Comparison of ENCODE assay signal across 19 cellular contexts in the genomic region with DNA sequence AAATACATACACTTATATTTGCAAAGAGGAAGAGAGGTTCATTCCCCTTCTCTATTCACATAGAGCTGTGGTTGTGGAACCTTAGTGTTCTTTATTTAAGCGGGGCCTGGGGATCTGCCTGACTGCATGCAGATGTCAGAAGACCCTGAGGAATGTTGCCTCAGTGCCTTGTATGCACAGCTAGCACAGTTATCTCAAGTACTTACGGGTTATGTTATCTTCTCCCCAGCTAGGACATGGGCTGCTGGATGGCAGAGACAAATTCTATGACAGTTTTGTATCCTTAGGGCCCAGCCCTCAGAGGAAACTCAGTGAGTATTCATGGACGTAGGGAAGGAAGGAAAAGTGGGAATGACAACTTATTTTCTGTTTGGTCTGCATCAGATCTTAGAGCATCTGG.
"Had no signal": no experiment of that assay in that cellular context is flagged by ENCODE, and none has a peak within 500 bp of the region (broad histone marks: within the 10 kb centered on the region; RNA-seq: fewer than 3 reads in every experiment).

No MANE protein-coding gene starts in this region.

- H3K27me3 ChIP-seq: esophagus squamous epithelium had no signal

- H3K27me3 Mint-ChIP-seq: activated CD4-positive, alpha-beta memory T cell treated with anti-CD3 and anti-CD28 coated beads for 36 hours; activated CD4-positive, alpha-beta T cell treated with anti-CD3 and anti-CD28 coated beads for 36 hours; activated CD8-positive, alpha-beta memory T cell treated with anti-CD3 and anti-CD28 coated beads, Interleukin-2, amount 10 ng/mL, durations not matched to agents 7 days and 5 days; memory B cell had no signal

- H3K4me1 Mint-ChIP-seq: memory B cell had no signal

- H3K4me3 ChIP-seq: coronary artery, esophagus squamous epithelium had no signal

- H3K27ac ChIP-seq: coronary artery, esophagus squamous epithelium, WERI-Rb-1 had no signal

- H3K4me3 Mint-ChIP-seq: activated CD4-positive, alpha-beta memory T cell treated with anti-CD3 and anti-CD28 coated beads for 36 hours; activated CD4-positive, alpha-beta T cell treated with anti-CD3 and anti-CD28 coated beads for 36 hours; activated CD8-positive, alpha-beta memory T cell treated with anti-CD3 and anti-CD28 coated beads, Interleukin-2, amount 10 ng/mL, durations not matched to agents 7 days and 5 days; activated naive CD4-positive, alpha-beta T cell treated with anti-CD3 and anti-CD28 coated beads, Interleukin-2, amount 10 ng/mL, durations not matched to agents 7 days and 5 days; memory B cell; natural killer cell treated with Interleukin-12 subunit alpha and Interleukin-12 subunit beta and Interleukin-15 and Interleukin-18, amount 100 ng/mL, for 72 hours had no signal

- H3K36me3 Mint-ChIP-seq: activated CD4-positive, alpha-beta memory T cell treated with anti-CD3 and anti-CD28 coated beads for 36 hours; activated CD8-positive, alpha-beta memory T cell treated with anti-CD3 and anti-CD28 coated beads, Interleukin-2, amount 10 ng/mL, durations not matched to agents 7 days and 5 days; activated naive CD4-positive, alpha-beta T cell treated with anti-CD3 and anti-CD28 coated beads, Interleukin-2, amount 10 ng/mL, durations not matched to agents 7 days and 5 days; memory B cell; natural killer cell treated with Interleukin-12 subunit alpha and Interleukin-12 subunit beta and Interleukin-15 and Interleukin-18, amount 100 ng/mL, for 72 hours had no signal

- H3K36me3 ChIP-seq: esophagus squamous epithelium, WERI-Rb-1 had no signal

- H3K27ac Mint-ChIP-seq: activated CD4-positive, alpha-beta memory T cell treated with anti-CD3 and anti-CD28 coated beads for 36 hours; activated CD4-positive, alpha-beta T cell treated with anti-CD3 and anti-CD28 coated beads for 36 hours; activated CD8-positive, alpha-beta memory T cell treated with anti-CD3 and anti-CD28 coated beads, Interleukin-2, amount 10 ng/mL, durations not matched to agents 7 days and 5 days; activated naive CD4-positive, alpha-beta T cell treated with anti-CD3 and anti-CD28 coated beads, Interleukin-2, amount 10 ng/mL, durations not matched to agents 7 days and 5 days; memory B cell; natural killer cell treated with Interleukin-12 subunit alpha and Interleukin-12 subunit beta and Interleukin-15 and Interleukin-18, amount 100 ng/mL, for 72 hours had no signal

- H3K9me3 Mint-ChIP-seq: activated CD4-positive, alpha-beta memory T cell treated with anti-CD3 and anti-CD28 coated beads for 36 hours; activated naive CD4-positive, alpha-beta T cell treated with anti-CD3 and anti-CD28 coated beads, Interleukin-2, amount 10 ng/mL, durations not matched to agents 7 days and 5 days; memory B cell; natural killer cell treated with Interleukin-12 subunit alpha and Interleukin-12 subunit beta and Interleukin-15 and Interleukin-18, amount 100 ng/mL, for 72 hours had no signal

- DNase-seq: activated CD4-positive, alpha-beta memory T cell treated with anti-CD3 and anti-CD28 coated beads for 36 hours; activated CD4-positive, alpha-beta T cell treated with anti-CD3 and anti-CD28 coated beads for 36 hours; activated CD8-positive, alpha-beta memory T cell treated with anti-CD3 and anti-CD28 coated beads, Interleukin-2, amount 10 ng/mL, durations not matched to agents 7 days and 5 days; activated naive CD4-positive, alpha-beta T cell treated with anti-CD3 and anti-CD28 coated beads, Interleukin-2, amount 10 ng/mL, durations not matched to agents 7 days and 5 days; activated T-cell treated with anti-CD3 and anti-CD28 coated beads, Interleukin-2, amount 50 U/mL, for 1 hour; caudate nucleus; esophagus squamous epithelium; glutamatergic neuron; small intestine; stimulated activated CD4-positive, alpha-beta T cell treated with anti-CD3 and anti-CD28 coated beads, Interleukin-4, amount 100 ng/mL, for 4 hours; stimulated activated CD8-positive, alpha-beta memory T cell treated with anti-CD3 and anti-CD28 coated beads, Interleukin-4, amount 100 ng/mL, for 48 hours; stimulated activated naive CD8-positive, alpha-beta T cell treated with anti-CD3 and anti-CD28 coated beads, Interleukin-15, Interleukin-2, amounts not matched to agents 100 U/mL and 50 U/mL, for 24 hours; T-helper 1 cell; trophoblast cell; WERI-Rb-1 had no signal

- ATAC-seq: activated CD4-positive, alpha-beta T cell treated with anti-CD3 and anti-CD28 coated beads for 36 hours; activated CD8-positive, alpha-beta memory T cell treated with anti-CD3 and anti-CD28 coated beads, Interleukin-2, amount 10 ng/mL, durations not matched to agents 7 days and 5 days; left lobe of liver; natural killer cell treated with Interleukin-12 subunit alpha and Interleukin-12 subunit beta and Interleukin-15 and Interleukin-18, amount 100 ng/mL, for 72 hours; stimulated activated naive CD8-positive, alpha-beta T cell treated with anti-CD3 and anti-CD28 coated beads, Interleukin-15, Interleukin-2, amounts not matched to agents 100 U/mL and 50 U/mL, for 24 hours had no signal

- H3K9me3 ChIP-seq: esophagus squamous epithelium had no signal
